Comparison of ENCODE assay signal across 38 cellular contexts in the genomic region with DNA sequence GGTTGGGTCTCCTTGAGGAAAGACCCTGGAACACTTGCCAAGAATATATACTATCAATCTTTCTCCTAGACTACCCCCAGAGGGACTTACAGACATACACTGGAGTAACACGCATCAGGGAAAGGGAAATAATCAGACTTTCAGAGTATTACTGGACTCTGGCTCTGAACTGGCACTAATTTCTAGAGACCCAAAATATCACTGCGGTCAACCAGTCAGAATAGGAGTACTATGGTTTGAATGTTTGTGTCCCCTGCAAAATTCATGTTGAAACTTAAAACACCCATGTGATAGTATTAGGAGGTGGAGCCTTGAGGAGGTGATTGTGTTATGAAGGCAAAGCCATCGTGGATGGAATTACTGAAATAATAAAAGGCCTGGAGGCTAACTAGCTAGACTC.
"Had no signal": no experiment of that assay in that cellular context is flagged by ENCODE, and none has a peak within 500 bp of the region (broad histone marks: within the 10 kb centered on the region; RNA-seq: fewer than 3 reads in every experiment).

No MANE protein-coding gene starts in this region.

- FAIRE-seq: bronchial epithelial cell, TTC549 had no signal

- H3K27me3 ChIP-seq: ascending aorta, cardiac muscle cell had no signal

- H3K36me3 Mint-ChIP-seq: activated CD4-positive, alpha-beta memory T cell treated with anti-CD3 and anti-CD28 coated beads for 36 hours; activated naive CD4-positive, alpha-beta T cell treated with anti-CD3 and anti-CD28 coated beads, Interleukin-2, amount 10 ng/mL, durations not matched to agents 7 days and 5 days; activated naive CD4-positive, alpha-beta T cell treated with anti-CD3 and anti-CD28 coated beads, Interleukin-2, amount 50 U/mL, for 24 hours; activated naive CD8-positive, alpha-beta T cell; activated naive CD8-positive, alpha-beta T cell treated with anti-CD3 and anti-CD28 coated beads, Interleukin-2, amount 10 ng/mL, durations not matched to agents 7 days and 5 days; brain had no signal

- H3K9me3 Mint-ChIP-seq: activated CD4-positive, alpha-beta T cell treated with anti-CD3 and anti-CD28 coated beads, Interleukin-2, amount 10 ng/mL, durations not matched to agents 24 days and 14 days; activated T-helper 17 cell treated with anti-CD3 and anti-CD28 coated beads, Interleukin-2, amount 50 U/mL, for 72 hours; T-helper 2 cell treated with Interferon-gamma antibody and Interleukin-4, amounts not matched to agents 5 μg/mL and 100 μg/mL, for 36 hours had no signal

- ATAC-seq: activated CD8-positive, alpha-beta T cell treated with anti-CD3 and anti-CD28 coated beads for 36 hours; activated naive CD8-positive, alpha-beta T cell treated with anti-CD3 and anti-CD28 coated beads, Interleukin-2, amount 50 U/mL, for 24 hours; activated T-cell treated with anti-CD3 and anti-CD28 coated beads, Interleukin-2, amount 50 U/mL, for 4 hours; activated T-cell treated with anti-CD3 and anti-CD28 coated beads, Interleukin-2, amount 50 U/mL, for 72 hours; activated T-helper 17 cell treated with anti-CD3 and anti-CD28 coated beads, Interleukin-2, amount 50 U/mL, for 72 hours had no signal

- H3K4me3 Mint-ChIP-seq: activated B cell treated with CpG ODN at 0.5 μM for 24 hours; activated CD4-positive, alpha-beta memory T cell treated with anti-CD3 and anti-CD28 coated beads for 36 hours; activated CD4-positive, alpha-beta T cell treated with anti-CD3 and anti-CD28 coated beads, Interleukin-2, amount 10 ng/mL, durations not matched to agents 24 days and 14 days; activated CD8-positive, alpha-beta T cell treated with anti-CD3 and anti-CD28 coated beads for 36 hours; activated naive CD4-positive, alpha-beta T cell treated with anti-CD3 and anti-CD28 coated beads, Interleukin-2, amount 10 ng/mL, durations not matched to agents 7 days and 5 days; activated naive CD4-positive, alpha-beta T cell treated with anti-CD3 and anti-CD28 coated beads, Interleukin-2, amount 50 U/mL, for 24 hours; activated naive CD8-positive, alpha-beta T cell; activated naive CD8-positive, alpha-beta T cell treated with anti-CD3 and anti-CD28 coated beads, Interleukin-2, amount 10 ng/mL, durations not matched to agents 7 days and 5 days; activated naive CD8-positive, alpha-beta T cell treated with anti-CD3 and anti-CD28 coated beads, Interleukin-2, amount 50 U/mL, for 24 hours; activated T-cell treated with anti-CD3 and anti-CD28 coated beads, Interleukin-2, amount 50 U/mL, for 4 hours; activated T-cell treated with anti-CD3 and anti-CD28 coated beads, Interleukin-2, amount 50 U/mL, for 72 hours; activated T-helper 1 cell treated with anti-CD3 and anti-CD28 coated beads, Interleukin-12 subunit alpha, Interleukin-12 subunit beta, Interleukin-2, Interleukin-4 antibody, amounts not matched to agents 30 ng/mL and 10 ng/mL and 1 ng/mL, durations not matched to agents 14 hours and 24 hours and 36 hours; activated T-helper 17 cell treated with anti-CD3 and anti-CD28 coated beads, Interleukin-2, amount 50 U/mL, for 72 hours; brain; central memory CD8-positive, alpha-beta T cell; T-helper 1 cell treated with Interleukin-12 subunit alpha and Interleukin-12 subunit beta and Interleukin-4 antibody, amounts not matched to agents 30 μg/mL and 1 μg/mL, for 36 hours; T-helper 2 cell treated with Interferon-gamma antibody and Interleukin-4, amounts not matched to agents 5 μg/mL and 100 μg/mL, for 36 hours had no signal

- H3K36me3 ChIP-seq: ascending aorta, cardiac muscle cell had no signal

- H3K27ac ChIP-seq: ascending aorta, cardiac muscle cell, VCaP had no signal

- H3K4me1 Mint-ChIP-seq: activated B cell treated with CpG ODN at 0.5 μM for 24 hours; activated CD4-positive, alpha-beta T cell treated with anti-CD3 and anti-CD28 coated beads, Interleukin-2, amount 10 ng/mL, durations not matched to agents 24 days and 14 days; activated naive CD4-positive, alpha-beta T cell treated with anti-CD3 and anti-CD28 coated beads, Interleukin-2, amount 10 ng/mL, durations not matched to agents 7 days and 5 days; activated naive CD4-positive, alpha-beta T cell treated with anti-CD3 and anti-CD28 coated beads, Interleukin-2, amount 50 U/mL, for 24 hours; activated naive CD8-positive, alpha-beta T cell treated with anti-CD3 and anti-CD28 coated beads, Interleukin-2, amount 10 ng/mL, durations not matched to agents 7 days and 5 days; activated naive CD8-positive, alpha-beta T cell treated with anti-CD3 and anti-CD28 coated beads, Interleukin-2, amount 50 U/mL, for 24 hours; activated T-helper 17 cell treated with anti-CD3 and anti-CD28 coated beads, Interleukin-2, amount 50 U/mL, for 72 hours; brain; central memory CD8-positive, alpha-beta T cell had no signal

- H3K27me3 Mint-ChIP-seq: activated B cell treated with CpG ODN at 0.5 μM for 24 hours; activated CD4-positive, alpha-beta T cell treated with anti-CD3 and anti-CD28 coated beads, Interleukin-2, amount 10 ng/mL, durations not matched to agents 24 days and 14 days; activated naive CD4-positive, alpha-beta T cell treated with anti-CD3 and anti-CD28 coated beads, Interleukin-2, amount 10 ng/mL, durations not matched to agents 7 days and 5 days; activated naive CD4-positive, alpha-beta T cell treated with anti-CD3 and anti-CD28 coated beads, Interleukin-2, amount 50 U/mL, for 24 hours; activated naive CD8-positive, alpha-beta T cell treated with anti-CD3 and anti-CD28 coated beads, Interleukin-2, amount 10 ng/mL, durations not matched to agents 7 days and 5 days; activated naive CD8-positive, alpha-beta T cell treated with anti-CD3 and anti-CD28 coated beads, Interleukin-2, amount 50 U/mL, for 24 hours; central memory CD8-positive, alpha-beta T cell had no signal

- H3K4me1 ChIP-seq: ascending aorta had no signal

- H3K4me3 ChIP-seq: ascending aorta, cardiac muscle cell had no signal

- H3K9me3 ChIP-seq: ascending aorta had no signal

- DNase-seq: activated B cell treated with CpG ODN at 0.5 μM for 24 hours; activated CD4-positive, alpha-beta memory T cell treated with anti-CD3 and anti-CD28 coated beads for 36 hours; activated CD4-positive, alpha-beta T cell treated with anti-CD3 and anti-CD28 coated beads for 4 hours; activated CD4-positive, alpha-beta T cell treated with anti-CD3 and anti-CD28 coated beads, Interleukin-2, amount 10 ng/mL, durations not matched to agents 24 days and 14 days; activated CD4-positive, alpha-beta T cell treated with anti-CD3 and anti-CD28 coated beads, Interleukin-2, amount 50 U/mL, for 1 hour; activated CD4-positive, alpha-beta T cell treated with anti-CD3 and anti-CD28 coated beads, Interleukin-2, amount 50 U/mL, for 4 hours; activated CD4-positive, CD25-positive, alpha-beta regulatory T cell treated with anti-CD3 and anti-CD28 coated beads, Interleukin-2, amount 50 U/mL, for 72 hours; activated CD8-positive, alpha-beta memory T cell treated with anti-CD3 and anti-CD28 coated beads, Interleukin-2, amount 50 U/mL, for 4 hours; activated CD8-positive, alpha-beta T cell treated with anti-CD3 and anti-CD28 coated beads for 36 hours; activated effector memory CD4-positive, alpha-beta T cell treated with anti-CD3 and anti-CD28 coated beads, Interleukin-2, amount 50 U/mL, for 16 hours; activated gamma-delta T cell treated with Interleukin-2 at 50 U/mL for 16 hours; activated naive CD4-positive, alpha-beta T cell treated with anti-CD3 and anti-CD28 coated beads, Interleukin-2, amount 10 ng/mL, durations not matched to agents 7 days and 5 days; activated naive CD4-positive, alpha-beta T cell treated with Interleukin-2 at 50 U/mL for 16 hours; activated naive CD8-positive, alpha-beta T cell treated with anti-CD3 and anti-CD28 coated beads, Interleukin-2, amount 10 ng/mL, durations not matched to agents 7 days and 5 days; activated naive CD8-positive, alpha-beta T cell treated with anti-CD3 and anti-CD28 coated beads, Interleukin-2, amount 50 U/mL, for 24 hours; activated T-cell treated with anti-CD3 and anti-CD28 coated beads for 4 hours; activated T-cell treated with anti-CD3 and anti-CD28 coated beads, Interleukin-2, amount 50 U/mL, for 1 hour; activated T-cell treated with anti-CD3 and anti-CD28 coated beads, Interleukin-2, amount 50 U/mL, for 4 hours; activated T-cell treated with anti-CD3 and anti-CD28 coated beads, Interleukin-2, amount 50 U/mL, for 72 hours; amygdala; anterior cingulate cortex; caudate nucleus; cerebellar nuclear complex; T-helper 2 cell; T-helper 9 cell had no signal

- H3K27ac Mint-ChIP-seq: activated B cell treated with CpG ODN at 0.5 μM for 24 hours; activated CD4-positive, alpha-beta memory T cell treated with anti-CD3 and anti-CD28 coated beads for 36 hours; activated CD4-positive, alpha-beta T cell treated with anti-CD3 and anti-CD28 coated beads, Interleukin-2, amount 10 ng/mL, durations not matched to agents 24 days and 14 days; activated CD8-positive, alpha-beta T cell treated with anti-CD3 and anti-CD28 coated beads for 36 hours; activated naive CD4-positive, alpha-beta T cell treated with anti-CD3 and anti-CD28 coated beads, Interleukin-2, amount 10 ng/mL, durations not matched to agents 7 days and 5 days; activated naive CD4-positive, alpha-beta T cell treated with anti-CD3 and anti-CD28 coated beads, Interleukin-2, amount 50 U/mL, for 24 hours; activated naive CD8-positive, alpha-beta T cell; activated naive CD8-positive, alpha-beta T cell treated with anti-CD3 and anti-CD28 coated beads, Interleukin-2, amount 10 ng/mL, durations not matched to agents 7 days and 5 days; activated naive CD8-positive, alpha-beta T cell treated with anti-CD3 and anti-CD28 coated beads, Interleukin-2, amount 50 U/mL, for 24 hours; activated T-cell treated with anti-CD3 and anti-CD28 coated beads, Interleukin-2, amount 50 U/mL, for 72 hours; activated T-helper 1 cell treated with anti-CD3 and anti-CD28 coated beads, Interleukin-12 subunit alpha, Interleukin-12 subunit beta, Interleukin-2, Interleukin-4 antibody, amounts not matched to agents 30 ng/mL and 10 ng/mL and 1 ng/mL, durations not matched to agents 14 hours and 24 hours and 36 hours; activated T-helper 17 cell treated with anti-CD3 and anti-CD28 coated beads, Interleukin-2, amount 50 U/mL, for 72 hours; brain; T-helper 1 cell treated with Interleukin-12 subunit alpha and Interleukin-12 subunit beta and Interleukin-4 antibody, amounts not matched to agents 30 μg/mL and 1 μg/mL, for 36 hours; T-helper 2 cell treated with Interferon-gamma antibody and Interleukin-4, amounts not matched to agents 5 μg/mL and 100 μg/mL, for 36 hours had no signal
